Comparison of ENCODE assay signal across 1 cellular context in the genomic region with DNA sequence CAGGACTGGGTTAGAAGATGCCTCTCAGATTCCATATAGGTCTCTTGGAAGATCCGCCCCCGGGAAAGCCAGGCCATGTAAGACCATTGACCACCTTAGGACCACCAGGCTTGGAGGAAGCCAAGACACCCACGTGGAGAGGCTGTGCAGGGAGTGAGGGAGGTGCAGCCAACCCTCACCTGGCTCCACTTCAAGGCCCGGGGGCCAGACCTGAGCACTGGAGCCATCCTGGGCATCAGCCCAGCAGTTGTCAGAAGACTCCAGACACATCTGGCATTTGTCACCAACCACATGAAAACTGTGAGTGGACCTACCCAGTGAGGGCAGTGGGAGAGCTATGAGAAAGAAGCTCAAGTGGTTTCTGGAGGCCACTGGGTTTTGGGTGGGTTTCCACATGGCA.
TF ChIP-seq lines count a peak whose summit lies in the region.

No MANE protein-coding gene starts in this region.

TF ChIP-seq in SK-N-SH treated with all-trans-retinoic acid at 6 μM for 48 hours, 23 proteins besides CTCF, POLR2A, EP300 and RAD21 (continued from another document):
- TF ChIP-seq, protein P1, sequence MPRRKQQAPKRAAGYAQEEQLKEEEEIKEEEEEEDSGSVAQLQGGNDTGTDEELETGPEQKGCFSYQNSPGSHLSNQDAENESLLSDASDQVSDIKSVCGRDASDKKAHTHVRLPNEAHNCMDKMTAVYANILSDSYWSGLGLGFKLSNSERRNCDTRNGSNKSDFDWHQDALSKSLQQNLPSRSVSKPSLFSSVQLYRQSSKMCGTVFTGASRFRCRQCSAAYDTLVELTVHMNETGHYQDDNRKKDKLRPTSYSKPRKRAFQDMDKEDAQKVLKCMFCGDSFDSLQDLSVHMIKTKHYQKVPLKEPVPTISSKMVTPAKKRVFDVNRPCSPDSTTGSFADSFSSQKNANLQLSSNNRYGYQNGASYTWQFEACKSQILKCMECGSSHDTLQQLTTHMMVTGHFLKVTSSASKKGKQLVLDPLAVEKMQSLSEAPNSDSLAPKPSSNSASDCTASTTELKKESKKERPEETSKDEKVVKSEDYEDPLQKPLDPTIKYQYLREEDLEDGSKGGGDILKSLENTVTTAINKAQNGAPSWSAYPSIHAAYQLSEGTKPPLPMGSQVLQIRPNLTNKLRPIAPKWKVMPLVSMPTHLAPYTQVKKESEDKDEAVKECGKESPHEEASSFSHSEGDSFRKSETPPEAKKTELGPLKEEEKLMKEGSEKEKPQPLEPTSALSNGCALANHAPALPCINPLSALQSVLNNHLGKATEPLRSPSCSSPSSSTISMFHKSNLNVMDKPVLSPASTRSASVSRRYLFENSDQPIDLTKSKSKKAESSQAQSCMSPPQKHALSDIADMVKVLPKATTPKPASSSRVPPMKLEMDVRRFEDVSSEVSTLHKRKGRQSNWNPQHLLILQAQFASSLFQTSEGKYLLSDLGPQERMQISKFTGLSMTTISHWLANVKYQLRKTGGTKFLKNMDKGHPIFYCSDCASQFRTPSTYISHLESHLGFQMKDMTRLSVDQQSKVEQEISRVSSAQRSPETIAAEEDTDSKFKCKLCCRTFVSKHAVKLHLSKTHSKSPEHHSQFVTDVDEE (CRISPR knock-in tag; IDR thresholded peaks at IDR 0.05): no peak
